Comparison of ENCODE assay signal across 12 cellular contexts in genomic region chr2:10487144-10488104, GRCh38. TPM values are rescaled to one million over a fixed set of nuclear protein-coding genes. Genes with fewer than 3 reads are reported as not detected.
DNase-seq lines count a peak whose midpoint lies in the region; ATAC-seq, FAIRE-seq and TF ChIP-seq lines count a peak whose summit lies in the region.
"Had no signal": no experiment of that assay in that cellular context is flagged by ENCODE, and none has a peak within 500 bp of the region (broad histone marks: within the 10 kb centered on the region; RNA-seq: fewer than 3 reads in every experiment).

No MANE protein-coding gene starts in this region.

- no peak for TF ChIP-seq EP300 in H1 (IDR thresholded peaks at IDR 0.05; ENCODE audit: borderline replicate concordance in 1 of 2, low read depth in 2 of 2, low read length in 2 of 2)

- H4K8ac ChIP-seq in H1 (ENCODE audit: extremely low read depth, insufficient read depth, low read length) = peak overlapping the region; percentile 51; the same call in 1 of the 2 replicates

- no peak for TF ChIP-seq RAD21 in H1 (IDR thresholded peaks at IDR 0.05 in 1 of 2, conservative IDR thresholded peaks at IDR 0.05 in 1 of 2; ENCODE audit: low read depth in 2 of 2, low read length in 2 of 2)

- no peaks in the 10 kb centered on the region for H4K20me1 ChIP-seq in H1 (replicated peaks in 1 of 2; ENCODE audit: control insufficient read depth in 1 of 2, insufficient read depth in 2 of 2, low read length in 2 of 2)

- no peak overlapping the region for H3K4me3 ChIP-seq in H1 (ENCODE audit: extremely low read depth in 1 of 4, insufficient read depth in 2 of 4, low read depth in 3 of 4, low read length in 4 of 4)
- H3K4me3 ChIP-seq: ascending aorta, tibial nerve had no signal

- no peak overlapping the region for H3K14ac ChIP-seq in H1 (ENCODE audit: insufficient read length)

- no peaks in the 10 kb centered on the region; a peak in 2 of 7 replicates for H3K27me3 ChIP-seq in H1 (replicated peaks in 1 of 4; ENCODE audit: control insufficient read depth in 3 of 4, extremely low read depth in 1 of 4, insufficient read depth in 3 of 4, low read length in 3 of 4)
- H3K27me3 ChIP-seq in CD4-positive, alpha-beta T cell (ENCODE audit: control insufficient read depth, insufficient read depth, low read length) = no peaks in the 10 kb centered on the region
- H3K27me3 ChIP-seq: ascending aorta had no signal

- no peaks in the 10 kb centered on the region for H3K27me3 Mint-ChIP-seq in CD4-positive, alpha-beta T cell

- 82% methylated on average over 14 of the region's 17 CpGs; no CpG with 5 or more reads in 1 of the 2 experiments for WGBS in H1 (ENCODE audit: extremely low coverage in 1 of 2, insufficient coverage in 1 of 2, insufficient read length in 1 of 2, insufficient replicate concordance in 2 of 2, low coverage in 1 of 2, low lambda C conversion rate in 2 of 2, missing lambda C conversion rate in 1 of 2), 2 experiments

- DNase-seq in NCI-H2196 (lab: John Stamatoyannopoulos, UW; ENCODE audit: unreplicated experiment) (peak; percentile 28), NCI-H2196 treated with DMSO at 0.1 percent for 48 hours (lab: John Stamatoyannopoulos, UW; ENCODE audit: unreplicated experiment) (no peak), HPDE6-E6E7 (ENCODE audit: extremely low spot score) (peak; percentile 34), H1 (ENCODE audit: low read depth in 1 of 2, low spot score in 2 of 2) (peak in 1 of 2 experiments; percentile 41), renal cortical epithelial cell (ENCODE audit: low read depth) (peak; percentile 69)
- no peak for DNase-seq in CD4-positive, alpha-beta T cell
- DNase-seq: effector CD4-positive, alpha-beta T cell; hippocampal formation had no signal

- no peak overlapping the region for H4K91ac ChIP-seq in H1 (replicated peaks; ENCODE audit: insufficient read length, low read length)

- H2AFZ ChIP-seq in H1 (ENCODE audit: low read length) = 0 out of 2 replicates have a peak overlapping the region, but pooled peaks have one; percentile 22

- no peak overlapping the region for H3K4me2 ChIP-seq in H1 (ENCODE audit: insufficient read depth in 1 of 2, low read depth in 2 of 2, low read length in 2 of 2)

- H3K4me1 Mint-ChIP-seq in CD4-positive, alpha-beta T cell (ENCODE audit: low read depth) = peaks cover 4% of the 10 kb centered on the region

- no peak overlapping the region for H2BK15ac ChIP-seq in H1 (ENCODE audit: low read length)

- H3K9ac ChIP-seq in H1 (replicated peaks in 1 of 4; ENCODE audit: extremely low read depth in 1 of 4, low read depth in 3 of 4, low read length in 3 of 4) = no peak overlapping the region

- no peak overlapping the region for H3K4me3 Mint-ChIP-seq in CD4-positive, alpha-beta T cell

- H3K4ac ChIP-seq in H1 (replicated peaks; ENCODE audit: insufficient read length, low read depth, low read length) = no peak overlapping the region

- no peaks in the 10 kb centered on the region for H3K36me3 Mint-ChIP-seq in CD4-positive, alpha-beta T cell (ENCODE audit: low read depth)

- TF ChIP-seq POLR2A in H1 (IDR thresholded peaks at IDR 0.05; ENCODE audit: control extremely low read depth in 1 of 2, low read depth in 2 of 2, low read length in 2 of 2) (no peak), GM18505 (IDR thresholded peaks at IDR 0.05; ENCODE audit: borderline replicate concordance, extremely low read depth, insufficient read depth, insufficient read length) (no peak)

- no peak overlapping the region for H3K23ac ChIP-seq in H1 (ENCODE audit: insufficient read length)

- POLR2A ChIA-PET in H1 (lab: Charles Lee; ENCODE audit: partially characterized antibody) = interaction anchor here (0.6 kb wide), 1 partner anchor 79 kb away, joined by 3 read pairs; no protein-coding TSS in a partner anchor
- POLR2A ChIA-PET in CD4-positive, alpha-beta T cell (lab: Charles Lee) = no interaction called here

- intact Hi-C loops in CD4-positive, alpha-beta T cell (cut with DNase I, micrococcal nuclease) = no loop called here

- CTCF ChIA-PET in H1 (lab: Charles Lee; ENCODE audit: partially characterized antibody) = interaction anchor here (1.4 kb wide), 1 partner anchor 36 kb away, joined by 3 read pairs; no protein-coding TSS in a partner anchor
- CTCF ChIA-PET in CD4-positive, alpha-beta T cell (lab: Charles Lee) = no interaction called here

- no peaks in the 10 kb centered on the region; a peak in 1 of 4 replicates for H3K9me3 ChIP-seq in H1 (ENCODE audit: insufficient read depth in 2 of 2, low read depth in 1 of 2, low read length in 1 of 2)
- no peaks in the 10 kb centered on the region for H3K9me3 ChIP-seq in CD4-positive, alpha-beta T cell (ENCODE audit: control insufficient read depth, low read length)

- no peak overlapping the region for H4K5ac ChIP-seq in H1 (ENCODE audit: insufficient read length, low read depth, low read length)

- H3K18ac ChIP-seq in H1 (ENCODE audit: extremely low read depth, low read length) = no peak overlapping the region

- H2BK12ac ChIP-seq in H1 (ENCODE audit: low read depth, low read length) = no peak overlapping the region

- no peaks in the 10 kb centered on the region for H3K4me1 ChIP-seq in H1 (replicated peaks in 1 of 4; ENCODE audit: control insufficient read depth in 3 of 4, insufficient read depth in 4 of 4, low read length in 3 of 4)
- H3K4me1 ChIP-seq: ascending aorta, tibial nerve had no signal

- no peak overlapping the region for H3K27ac Mint-ChIP-seq in CD4-positive, alpha-beta T cell

- no peak overlapping the region for H3K56ac ChIP-seq in H1 (replicated peaks; ENCODE audit: insufficient read length, low read depth, low read length)

- TF ChIP-seq CTCF in H1 (IDR thresholded peaks at IDR 0.05; ENCODE audit: control extremely low read depth in 1 of 3, insufficient read depth in 1 of 3, low read depth in 1 of 3, low read length in 3 of 3) = no peak
- no peak for TF ChIP-seq CTCF in CD4-positive, alpha-beta T cell (IDR thresholded peaks at IDR 0.05)

- H2BK20ac ChIP-seq in H1 (ENCODE audit: low read length) = no peak overlapping the region

- ATAC-seq in GM18505 (IDR thresholded peaks at IDR 0.05; ENCODE audit: unreplicated experiment) (no peak), GM21528 (IDR thresholded peaks at IDR 0.05; ENCODE audit: low FRiP score, unreplicated experiment) (no peak)
- ATAC-seq in CD4-positive, alpha-beta T cell (ENCODE audit: poor library complexity) = no peak

- no peak for FAIRE-seq in H1 (lab: Jason Lieb, UNC)

- H3K36me3 ChIP-seq in H1 (ENCODE audit: control insufficient read depth in 2 of 4, insufficient read depth in 4 of 4, low read length in 3 of 4) = no peaks in the 10 kb centered on the region
- H3K36me3 ChIP-seq: ascending aorta, tibial nerve had no signal

- H3K9me3 Mint-ChIP-seq in CD4-positive, alpha-beta T cell = no peaks in the 10 kb centered on the region

- no peaks in the 10 kb centered on the region for H3K79me1 ChIP-seq in H1 (ENCODE audit: low read depth, low read length)

- H3K79me2 ChIP-seq in H1 (ENCODE audit: control insufficient read depth in 1 of 2, insufficient read depth in 2 of 2, low read length in 2 of 2) = no peaks in the 10 kb centered on the region

- H2BK5ac ChIP-seq in H1 (ENCODE audit: low read depth, low read length) = no peak overlapping the region

- H2AK5ac ChIP-seq in H1 (ENCODE audit: low read depth, low read length) = no peak overlapping the region

- no peak overlapping the region for H2BK120ac ChIP-seq in H1 (replicated peaks; ENCODE audit: low read depth, low read length)

- no peak overlapping the region for H3K27ac ChIP-seq in H1 (ENCODE audit: low read depth, low read length)
- H3K27ac ChIP-seq in CD4-positive, alpha-beta T cell (ENCODE audit: low read depth, low read length) = no peak overlapping the region
- H3K27ac ChIP-seq: ascending aorta, tibial nerve had no signal

- H3K23me2 ChIP-seq in H1 (ENCODE audit: low read depth, low read length) = no peaks in the 10 kb centered on the region

TF ChIP-seq in H1, 55 proteins besides CTCF, POLR2A, EP300 and RAD21:
- TF ChIP-seq SIRT6 (IDR thresholded peaks at IDR 0.05; ENCODE audit: low read length) = no peak

RNA-seq across cellular contexts. Expression of gene ODC1, which starts 39.3 kb away (rescaled TPM):
- 73.6 and 76.7 TPM in 2 replicates for total RNA-seq in H1 (2021; fragmentation: NEBNext Ultra II Directional; extraction: Animal tissue kit (Norgen Biotek cat#: 25700))
- 39.9 and 57.2 TPM in 2 replicates for polyA plus RNA-seq in H1 (2011; rRNA removed)
- 52.1 TPM for polyA plus RNA-seq in H1 (2011; cell fraction: cytosol; rRNA removed)
- 28.3 TPM for polyA plus RNA-seq in H1 (2011; cell fraction: nucleus; rRNA removed)
- polyA plus RNA-seq in H1 (2012, experiment 1 of 2) = 51.1 to 69.3 TPM (median 56.4 TPM) in 4 replicates
- 47.0 TPM for polyA plus RNA-seq in H1 (2012, experiment 2 of 2)
- 36.2 TPM for polyA plus RNA-seq in H1 (2013, experiment 1 of 2)
- polyA plus RNA-seq in H1 (2013, experiment 2 of 2) = 38.4 TPM
- polyA minus RNA-seq in H1 (2011; rRNA and poly(A)+ RNA removed) = 62.9 and 69.6 TPM in 2 replicates
- polyA minus RNA-seq in H1 (2011; cell fraction: cytosol; rRNA and poly(A)+ RNA removed) = 26.7 TPM
- 24.6 TPM for polyA minus RNA-seq in H1 (2011; cell fraction: nucleus; rRNA and poly(A)+ RNA removed)
- 79.7 and 133 TPM in 2 replicates for total RNA-seq in renal cortical epithelial cell
- total RNA-seq in CD4-positive, alpha-beta T cell = 100 to 1,000 TPM; 162 to 164 TPM

Comparison
In these comparisons a context has a peak if more than half of its experiments do, and no peak if none do; other contexts are left out.
1. DNase-seq: peak in NCI-H2196 (single experiment), HPDE6-E6E7 (single experiment) and renal cortical epithelial cell (single experiment); none in NCI-H2196 treated with DMSO at 0.1 percent for 48 hours (single experiment) and CD4-positive, alpha-beta T cell (0 of 10).